Comparison of ENCODE assay signal across 8 cellular contexts in genomic region chr11:90784241-90784814, GRCh38.
"Had no signal": no experiment of that assay in that cellular context is flagged by ENCODE, and none has a peak within 500 bp of the region (broad histone marks: within the 10 kb centered on the region; RNA-seq: fewer than 3 reads in every experiment).

No MANE protein-coding gene starts in this region.

- H3K4me3 ChIP-seq: GM23248, HAP-1 had no signal

- H3K36me3 ChIP-seq: HAP-1 had no signal

- H2AFZ ChIP-seq: GM23248 had no signal

- H3K9me3 ChIP-seq: HAP-1 had no signal

- DNase-seq: GM23248, GOT3, H7, HFFc6, KG1 had no signal

- H3K9ac ChIP-seq: GM23248 had no signal

- H3K27ac ChIP-seq: GM23248 had no signal

- FAIRE-seq: HTR-8/SVneo had no signal

- ATAC-seq: HCT116 had no signal
